In the genomic region with DNA sequence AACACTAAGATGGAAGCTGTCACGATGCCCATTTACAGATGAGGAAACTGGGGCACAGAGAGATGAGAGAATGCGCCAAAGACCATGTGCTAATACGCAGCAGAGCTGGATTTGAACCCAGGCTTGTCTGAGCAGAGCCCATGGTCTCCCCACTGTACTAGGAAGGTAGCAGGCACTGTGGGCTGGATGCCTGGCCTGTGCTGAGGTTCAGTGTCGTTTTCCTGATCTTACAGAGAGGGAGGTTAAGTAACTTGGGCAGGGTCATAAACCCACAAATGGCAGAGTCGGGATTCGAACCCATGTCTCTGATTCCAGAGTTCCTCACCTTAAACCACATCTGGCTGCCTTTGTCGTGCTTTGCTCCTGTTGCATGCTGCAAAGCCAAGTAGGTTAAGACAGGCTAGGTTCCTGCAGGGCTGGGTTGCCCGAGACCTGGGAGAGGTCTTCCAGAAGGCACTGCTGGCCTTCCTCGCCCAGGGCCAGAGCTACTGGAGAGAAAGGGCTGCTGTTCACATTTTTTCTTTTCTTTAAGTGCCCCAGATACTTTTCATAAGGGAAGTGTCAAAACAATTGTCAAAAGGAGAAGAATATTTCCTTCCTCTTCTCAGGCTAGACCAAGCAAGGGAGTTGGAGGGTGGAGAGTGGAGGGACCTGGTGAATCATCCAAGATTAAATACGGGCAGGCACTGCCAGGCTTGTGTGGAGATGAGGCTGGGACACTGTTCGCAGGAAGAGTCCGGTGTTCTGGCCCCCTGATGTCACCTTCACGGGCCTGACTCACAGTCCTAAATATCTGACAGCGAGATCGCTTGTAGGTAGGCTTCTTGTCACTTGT, we compare ENCODE assay signal across 8 cellular contexts. TPM values are rescaled to one million over a fixed set of nuclear protein-coding genes. Genes with fewer than 3 reads are reported as not detected.
DNase-seq lines count a peak whose midpoint lies in the region; ATAC-seq lines count a peak whose summit lies in the region.

No MANE protein-coding gene starts in this region.

- no peaks in the 10 kb centered on the region for H3K36me3 ChIP-seq in mucosa of stomach (ENCODE audit: control insufficient read depth, insufficient read depth, low read length)

- DNase-seq in DMS53 (lab: John Stamatoyannopoulos, UW) = peak; percentile 74
- DNase-seq in NOMO-1 treated with DMSO at 0.1 percent for 48 hours (lab: John Stamatoyannopoulos, UW; ENCODE audit: unreplicated experiment) = peak; percentile 98
- peak; percentile 63 for DNase-seq in dedifferentiated amniotic fluid mesenchymal stem cell (ENCODE audit: extremely low spot score)
- DNase-seq in NCI-H345 (lab: John Stamatoyannopoulos, UW) = no peak
- no peak for DNase-seq in activated naive CD4-positive, alpha-beta T cell treated with anti-CD3 and anti-CD28 coated beads for 36 hours
- no peak for DNase-seq in activated CD8-positive, alpha-beta memory T cell treated with anti-CD3 and anti-CD28 coated beads for 24 hours

- H3K4me1 Mint-ChIP-seq in activated naive CD4-positive, alpha-beta T cell treated with anti-CD3 and anti-CD28 coated beads for 36 hours (ENCODE audit: low read depth) = peaks cover 9% of the 10 kb centered on the region

- intact Hi-C loops in activated naive CD4-positive, alpha-beta T cell treated with anti-CD3 and anti-CD28 coated beads for 36 hours (cut with micrococcal nuclease) = no loop called here

- no peak overlapping the region for H3K4me3 ChIP-seq in mucosa of stomach (ENCODE audit: low read length)

- H3K4me3 Mint-ChIP-seq in activated naive CD4-positive, alpha-beta T cell treated with anti-CD3 and anti-CD28 coated beads for 36 hours = no peak overlapping the region

- ATAC-seq in GM21576 (IDR thresholded peaks at IDR 0.05; ENCODE audit: unreplicated experiment) = no peak

- H3K36me3 Mint-ChIP-seq in activated naive CD4-positive, alpha-beta T cell treated with anti-CD3 and anti-CD28 coated beads for 36 hours (ENCODE audit: low read depth) = peaks cover 2% of the 10 kb centered on the region

- H3K27ac Mint-ChIP-seq in activated naive CD4-positive, alpha-beta T cell treated with anti-CD3 and anti-CD28 coated beads for 36 hours = no peak overlapping the region

- no peaks in the 10 kb centered on the region for H3K9me3 ChIP-seq in mucosa of stomach (ENCODE audit: control insufficient read depth, low read length)

- peak overlapping the region; percentile 19 for H3K9ac ChIP-seq in mucosa of stomach (ENCODE audit: low read length)

- peaks cover 69% of the 10 kb centered on the region for H3K4me1 ChIP-seq in mucosa of stomach (ENCODE audit: control insufficient read depth, insufficient read depth, low read length)

- H3K27me3 ChIP-seq in mucosa of stomach (ENCODE audit: control insufficient read depth, insufficient read depth, low read length) = no peaks in the 10 kb centered on the region

- peaks cover 55% of the 10 kb centered on the region for H3K27me3 Mint-ChIP-seq in activated naive CD4-positive, alpha-beta T cell treated with anti-CD3 and anti-CD28 coated beads for 36 hours (ENCODE audit: low read depth)

- no peaks in the 10 kb centered on the region for H3K9me3 Mint-ChIP-seq in activated naive CD4-positive, alpha-beta T cell treated with anti-CD3 and anti-CD28 coated beads for 36 hours

- CTCF ChIA-PET in activated naive CD4-positive, alpha-beta T cell treated with anti-CD3 and anti-CD28 coated beads for 36 hours (lab: Charles Lee) = no interaction called here

RNA-seq across cellular contexts. Expression of gene NEK6, which starts 3.2 kb away (rescaled TPM):
- total RNA-seq in activated naive CD4-positive, alpha-beta T cell treated with anti-CD3 and anti-CD28 coated beads for 36 hours = 1 to 10 TPM in 1 of 2 experiments, under 1 TPM in 1; 0.89 to 1.5 TPM

Comparison
In these comparisons a context has a peak if more than half of its experiments do, and no peak if none do; other contexts are left out.
1. DNase-seq: peak in DMS53 (single experiment), NOMO-1 treated with DMSO at 0.1 percent for 48 hours (single experiment) and dedifferentiated amniotic fluid mesenchymal stem cell (single experiment); none in NCI-H345 (single experiment), activated naive CD4-positive, alpha-beta T cell treated with anti-CD3 and anti-CD28 coated beads for 36 hours (single experiment) and activated CD8-positive, alpha-beta memory T cell treated with anti-CD3 and anti-CD28 coated beads for 24 hours (single experiment).